ENCODE assay signal across 12 cellular contexts in the genomic region with DNA sequence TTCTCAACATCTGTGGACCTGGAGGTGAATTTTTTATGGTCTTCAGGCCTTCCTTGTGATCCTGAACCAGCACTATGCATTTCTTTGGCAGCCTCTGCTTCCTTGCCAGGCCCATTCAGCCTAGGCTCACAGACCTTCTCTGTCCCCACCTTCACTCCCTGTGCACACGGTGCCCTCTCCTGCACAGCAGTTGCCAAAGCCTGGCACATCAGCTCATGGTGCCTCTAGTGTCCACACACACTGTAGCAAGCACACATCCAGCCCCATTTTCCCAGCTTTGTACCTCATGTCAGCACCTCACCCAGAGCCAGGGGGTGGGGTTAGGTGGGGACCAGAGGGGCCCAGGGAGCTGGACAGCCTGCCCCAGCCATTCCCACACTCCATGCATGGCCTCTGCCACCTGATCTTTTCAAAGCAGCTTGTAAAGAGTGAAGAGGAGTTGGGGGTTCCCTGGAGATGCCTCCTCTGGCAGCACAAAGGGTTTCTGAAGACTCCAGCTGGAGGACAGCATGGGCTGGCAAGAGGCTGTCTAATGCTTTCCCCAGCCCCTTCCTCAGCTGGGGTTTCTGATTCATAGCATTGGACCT. TPM values are rescaled to one million over a fixed set of nuclear protein-coding genes. Genes with fewer than 3 reads are reported as not detected.
DNase-seq lines count a peak whose midpoint lies in the region; ATAC-seq and TF ChIP-seq lines count a peak whose summit lies in the region.
"Had no signal": no experiment of that assay in that cellular context is flagged by ENCODE, and none has a peak within 500 bp of the region (broad histone marks: within the 10 kb centered on the region; RNA-seq: fewer than 3 reads in every experiment).

No MANE protein-coding gene starts in this region.

- 64% methylated on average over 1 of the region's 1 CpG for WGBS in mammary epithelial cell (ENCODE audit: low coverage, missing lambda C conversion rate)
- whole genome bisulfite sequencing in liver, result 0% methylated on average over 1 of the region's 1 CpG

- H2AFZ ChIP-seq in mammary epithelial cell (ENCODE audit: low read depth, low read length), result no peak overlapping the region

- no peaks in the 10 kb centered on the region for H3K79me2 ChIP-seq in mammary epithelial cell (ENCODE audit: insufficient read depth, low read length)

- CTCF ChIA-PET in mammary epithelial cell (lab: Charles Lee; ENCODE audit: low non-redundant PET), result no interaction called here

- no peak overlapping the region for H3K27ac ChIP-seq in HL-60 (replicated peaks)
- no peak overlapping the region for H3K27ac ChIP-seq in mammary epithelial cell (ENCODE audit: insufficient read depth, low read depth, low read length)
- no peak overlapping the region for H3K27ac ChIP-seq in liver (ENCODE audit: low read depth in 1 of 2, low read length in 2 of 2)
- H3K27ac ChIP-seq in SJCRH30, result no peak overlapping the region
- H3K27ac ChIP-seq: gastroesophageal sphincter had no signal

- intact Hi-C loops in mammary epithelial cell (cut with micrococcal nuclease), result no loop called here

- dilution Hi-C loops in mammary epithelial cell (cut with HindIII; ENCODE audit: low sequenced_read_pairs), result loop anchor here (25.0 kb wide), 1 partner anchor 1166 kb away; no protein-coding TSS in a partner anchor

- TF ChIP-seq CTCF in HL-60 (IDR thresholded peaks at IDR 0.05; ENCODE audit: insufficient read depth, low read length) (peak; percentile 17), mammary epithelial cell (conservative IDR thresholded peaks at IDR 0.05 in 1 of 2, IDR thresholded peaks at IDR 0.05 in 1 of 2; ENCODE audit: extremely low read depth in 1 of 2, insufficient read depth in 1 of 2, low read depth in 1 of 2, low read length in 2 of 2) (peak; percentile 18 to 50), liver (IDR thresholded peaks at IDR 0.05; ENCODE audit: low read depth, low read length, missing input control) (peak; percentile 30)

- H3K4me3 ChIP-seq in HL-60 (replicated peaks; ENCODE audit: insufficient read depth, low read length) (no peak overlapping the region), mammary epithelial cell (replicated peaks in 1 of 3; ENCODE audit: insufficient read depth in 1 of 3, low read depth in 2 of 3, low read length in 3 of 3) (no peak overlapping the region), liver (ENCODE audit: low read depth in 1 of 3, low read length in 3 of 3) (no peak overlapping the region), SJCRH30 (no peak overlapping the region)
- H3K4me3 ChIP-seq: gastroesophageal sphincter had no signal

- no peaks in the 10 kb centered on the region for H3K27me3 ChIP-seq in HL-60 (ENCODE audit: insufficient read depth, poor library complexity, severe bottlenecking)
- H3K27me3 ChIP-seq in mammary epithelial cell (ENCODE audit: insufficient read depth, low read length), result no peaks in the 10 kb centered on the region
- no peaks in the 10 kb centered on the region for H3K27me3 ChIP-seq in liver (ENCODE audit: control insufficient read depth in 4 of 4, insufficient read depth in 4 of 4, low read length in 3 of 4)
- no peaks in the 10 kb centered on the region for H3K27me3 ChIP-seq in SJCRH30
- H3K27me3 ChIP-seq: gastroesophageal sphincter had no signal

- TF ChIP-seq RAD21 in liver (IDR thresholded peaks at IDR 0.05), result peak in 1 of 2 donors; percentile 66

- H3K9me3 ChIP-seq in mammary epithelial cell (replicated peaks; ENCODE audit: insufficient read depth, low read length) (no peaks in the 10 kb centered on the region), liver (ENCODE audit: control insufficient read depth in 4 of 4, low read length in 3 of 4) (peaks cover 0 to 2% (median 0%) of the 10 kb centered on the region in 4 donors), SJCRH30 (replicated peaks) (no peaks in the 10 kb centered on the region)

- BruUV-seq in mammary epithelial cell (replicated peaks; lab: Mats Ljungman, UMichigan), result no TSS peak

- H3K4me1 ChIP-seq in mammary epithelial cell (ENCODE audit: insufficient read depth, low read length) (no peaks in the 10 kb centered on the region), liver (ENCODE audit: control insufficient read depth in 4 of 4, insufficient read depth in 4 of 4, low read length in 3 of 4) (no peaks in the 10 kb centered on the region), SJCRH30 (no peaks in the 10 kb centered on the region)
- H3K4me1 ChIP-seq: gastroesophageal sphincter had no signal

- no peaks in the 10 kb centered on the region for H3K36me3 ChIP-seq in mammary epithelial cell (ENCODE audit: insufficient read depth, low read length)
- H3K36me3 ChIP-seq in liver (ENCODE audit: control insufficient read depth in 4 of 4, insufficient read depth in 3 of 4, low read depth in 1 of 4, low read length in 3 of 4), result no peaks in the 10 kb centered on the region
- no peaks in the 10 kb centered on the region for H3K36me3 ChIP-seq in SJCRH30
- H3K36me3 ChIP-seq: gastroesophageal sphincter had no signal

- in situ Hi-C loops in Caki2 (cut with HindIII; ENCODE audit: low pct_unique_long_range_greater_than_20kb, low sequenced_read_pairs) (no loop called here), mammary epithelial cell (cut with MboI; ENCODE audit: low sequenced_read_pairs in 2 of 2) (no loop called here)

- H3K4me2 ChIP-seq in mammary epithelial cell (ENCODE audit: insufficient read depth, low read depth, low read length), result no peak overlapping the region

- no peaks in the 10 kb centered on the region for H4K20me1 ChIP-seq in mammary epithelial cell (ENCODE audit: insufficient read depth, low read length)

- DNase-seq in Caki2 (ENCODE audit: low read depth) (peak; percentile 39), HL-60 (ENCODE audit: low read depth in 1 of 2, low spot score in 1 of 2) (no peak), mammary epithelial cell (no peak), SJCRH30 (no peak)
- DNase-seq in activated T-cell treated with anti-CD3 and anti-CD28 coated beads, Interleukin-2, amount 50 U/mL, for 1 hour, result no peak
- DNase-seq: activated gamma-delta T cell; posterior cingulate gyrus; stimulated activated CD8-positive, alpha-beta memory T cell treated with anti-CD3 and anti-CD28 coated beads, Interleukin-4, amount 100 ng/mL, for 48 hours had no signal

- H3K9ac ChIP-seq in mammary epithelial cell (ENCODE audit: insufficient read depth, low read length) (no peak overlapping the region), liver (ENCODE audit: low read depth in 1 of 2, low read length in 2 of 2) (no peak overlapping the region)

- ATAC-seq in HG02884 (IDR thresholded peaks at IDR 0.05; ENCODE audit: unreplicated experiment) (no peak), GM18498 (IDR thresholded peaks at IDR 0.05; ENCODE audit: unreplicated experiment) (no peak)
- ATAC-seq: gastroesophageal sphincter had no signal

TF ChIP-seq in liver, 16 proteins besides CTCF, POLR2A, EP300 and RAD21 (continues in another document):
- TF ChIP-seq YY1 (IDR thresholded peaks at IDR 0.05), result no peak
- TF ChIP-seq FOXA2 (IDR thresholded peaks at IDR 0.05), result no peak
- TF ChIP-seq, protein P1, sequence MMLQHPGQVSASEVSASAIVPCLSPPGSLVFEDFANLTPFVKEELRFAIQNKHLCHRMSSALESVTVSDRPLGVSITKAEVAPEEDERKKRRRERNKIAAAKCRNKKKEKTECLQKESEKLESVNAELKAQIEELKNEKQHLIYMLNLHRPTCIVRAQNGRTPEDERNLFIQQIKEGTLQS (IDR thresholded peaks at IDR 0.05), result no peak
- no peak for TF ChIP-seq SP1 (IDR thresholded peaks at IDR 0.05)
- TF ChIP-seq, protein P2, sequence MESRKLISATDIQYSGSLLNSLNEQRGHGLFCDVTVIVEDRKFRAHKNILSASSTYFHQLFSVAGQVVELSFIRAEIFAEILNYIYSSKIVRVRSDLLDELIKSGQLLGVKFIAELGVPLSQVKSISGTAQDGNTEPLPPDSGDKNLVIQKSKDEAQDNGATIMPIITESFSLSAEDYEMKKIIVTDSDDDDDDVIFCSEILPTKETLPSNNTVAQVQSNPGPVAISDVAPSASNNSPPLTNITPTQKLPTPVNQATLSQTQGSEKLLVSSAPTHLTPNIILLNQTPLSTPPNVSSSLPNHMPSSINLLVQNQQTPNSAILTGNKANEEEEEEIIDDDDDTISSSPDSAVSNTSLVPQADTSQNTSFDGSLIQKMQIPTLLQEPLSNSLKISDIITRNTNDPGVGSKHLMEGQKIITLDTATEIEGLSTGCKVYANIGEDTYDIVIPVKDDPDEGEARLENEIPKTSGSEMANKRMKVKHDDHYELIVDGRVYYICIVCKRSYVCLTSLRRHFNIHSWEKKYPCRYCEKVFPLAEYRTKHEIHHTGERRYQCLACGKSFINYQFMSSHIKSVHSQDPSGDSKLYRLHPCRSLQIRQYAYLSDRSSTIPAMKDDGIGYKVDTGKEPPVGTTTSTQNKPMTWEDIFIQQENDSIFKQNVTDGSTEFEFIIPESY (IDR thresholded peaks at IDR 0.05), result no peak
- TF ChIP-seq GABPA (IDR thresholded peaks at IDR 0.05 in 1 of 2, conservative IDR thresholded peaks at IDR 0.05 in 1 of 2), result no peak
- TF ChIP-seq JUND (IDR thresholded peaks at IDR 0.05), result no peak

RNA-seq across cellular contexts. Expression of a gene that starts 57.9 kb away (rescaled TPM):
- total RNA-seq in Caki2 (2014; rRNA removed; shearing (Covaris generic); ENCODE audit: low replicate concordance), result 1.5 TPM in 1 of 2 replicates, not detected in the other
- total RNA-seq in mammary epithelial cell (not detected), liver (under 1 TPM in 1 of 2 donors, not detected in 1; 0.33 TPM)
- polyA plus RNA-seq in mammary epithelial cell (not detected), liver (under 1 TPM in 1 of 2 donors, not detected in 1; 0.02 TPM)
- not detected for polyA minus RNA-seq in mammary epithelial cell
- 0.02 TPM in 1 of 2 replicates, not detected in the other for total RNA-seq in SJCRH30 (2014; rRNA removed; shearing (Covaris generic))
